1 cellular context compared by ENCODE assay signal in the genomic region with DNA sequence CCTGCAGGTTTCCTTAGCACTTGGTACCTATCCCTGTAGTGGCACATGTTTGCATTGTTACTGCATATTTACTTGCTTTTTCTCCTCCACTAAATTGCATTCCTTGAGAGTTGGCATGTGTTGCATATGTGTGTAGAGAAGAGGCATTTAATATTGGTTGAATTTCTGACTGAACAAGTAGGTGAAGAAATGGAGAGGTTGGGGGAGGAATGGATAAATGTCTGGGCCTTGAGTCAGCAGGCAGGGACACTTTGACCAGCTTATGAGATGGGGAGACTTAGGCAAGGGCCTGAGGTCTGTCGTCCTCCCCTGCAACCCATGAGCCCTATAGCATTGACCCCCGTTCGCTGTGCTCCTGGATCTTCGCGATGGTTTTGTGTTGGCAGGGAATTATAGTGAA.
TF ChIP-seq lines count a peak whose summit lies in the region.

No MANE protein-coding gene starts in this region.

TF ChIP-seq in WTC11, 78 proteins besides CTCF, POLR2A, EP300 and RAD21 (continued from another document):
- TF ChIP-seq, protein P1, sequence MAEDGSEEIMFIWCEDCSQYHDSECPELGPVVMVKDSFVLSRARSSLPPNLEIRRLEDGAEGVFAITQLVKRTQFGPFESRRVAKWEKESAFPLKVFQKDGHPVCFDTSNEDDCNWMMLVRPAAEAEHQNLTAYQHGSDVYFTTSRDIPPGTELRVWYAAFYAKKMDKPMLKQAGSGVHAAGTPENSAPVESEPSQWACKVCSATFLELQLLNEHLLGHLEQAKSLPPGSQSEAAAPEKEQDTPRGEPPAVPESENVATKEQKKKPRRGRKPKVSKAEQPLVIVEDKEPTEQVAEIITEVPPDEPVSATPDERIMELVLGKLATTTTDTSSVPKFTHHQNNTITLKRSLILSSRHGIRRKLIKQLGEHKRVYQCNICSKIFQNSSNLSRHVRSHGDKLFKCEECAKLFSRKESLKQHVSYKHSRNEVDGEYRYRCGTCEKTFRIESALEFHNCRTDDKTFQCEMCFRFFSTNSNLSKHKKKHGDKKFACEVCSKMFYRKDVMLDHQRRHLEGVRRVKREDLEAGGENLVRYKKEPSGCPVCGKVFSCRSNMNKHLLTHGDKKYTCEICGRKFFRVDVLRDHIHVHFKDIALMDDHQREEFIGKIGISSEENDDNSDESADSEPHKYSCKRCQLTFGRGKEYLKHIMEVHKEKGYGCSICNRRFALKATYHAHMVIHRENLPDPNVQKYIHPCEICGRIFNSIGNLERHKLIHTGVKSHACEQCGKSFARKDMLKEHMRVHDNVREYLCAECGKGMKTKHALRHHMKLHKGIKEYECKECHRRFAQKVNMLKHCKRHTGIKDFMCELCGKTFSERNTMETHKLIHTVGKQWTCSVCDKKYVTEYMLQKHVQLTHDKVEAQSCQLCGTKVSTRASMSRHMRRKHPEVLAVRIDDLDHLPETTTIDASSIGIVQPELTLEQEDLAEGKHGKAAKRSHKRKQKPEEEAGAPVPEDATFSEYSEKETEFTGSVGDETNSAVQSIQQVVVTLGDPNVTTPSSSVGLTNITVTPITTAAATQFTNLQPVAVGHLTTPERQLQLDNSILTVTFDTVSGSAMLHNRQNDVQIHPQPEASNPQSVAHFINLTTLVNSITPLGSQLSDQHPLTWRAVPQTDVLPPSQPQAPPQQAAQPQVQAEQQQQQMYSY (CRISPR knock-in tag; IDR thresholded peaks at IDR 0.05), result no peak
- no peak for TF ChIP-seq TEAD4 (CRISPR knock-in tag; IDR thresholded peaks at IDR 0.05)
